Comparison of ENCODE assay signal across 22 cellular contexts in genomic region chr2:204335642-204336041, GRCh38.
A peak's percentile ranks its signal among the peaks of the same experiment; 100 is the strongest.
DNase-seq lines count a peak whose midpoint lies in the region; ATAC-seq, FAIRE-seq and TF ChIP-seq lines count a peak whose summit lies in the region.
"Had no signal": no experiment of that assay in that cellular context is flagged by ENCODE, and none has a peak within 500 bp of the region (broad histone marks: within the 10 kb centered on the region; RNA-seq: fewer than 3 reads in every experiment).

No MANE protein-coding gene starts in this region.

- DNase-seq in mammary epithelial cell, result peak; percentile 1
- DNase-seq in MCF 10A (ENCODE audit: unreplicated experiment), result no peak
- no peak for DNase-seq in H1 (ENCODE audit: low read depth in 1 of 2, low spot score in 2 of 2)
- DNase-seq in neuronal stem cell (ENCODE audit: low spot score), result no peak
- no peak for DNase-seq in AG08395 (ENCODE audit: low spot score)
- DNase-seq in aorta, result no peak
- no peak for DNase-seq in NCI-H2107 (lab: John Stamatoyannopoulos, UW)
- DNase-seq: DMS53, EL, GF-D8, MM.1S, NCI-H1048, NCI-H1436 treated with DMSO at 0.1 percent for 48 hours, NCI-H1930, NCI-H510A, Peyer's patch, T-helper 1 cell had no signal

- ATAC-seq in aorta (ENCODE audit: low FRiP score), result no peak
- ATAC-seq: K562 had no signal

- H3K27me3 ChIP-seq in mammary epithelial cell (ENCODE audit: insufficient read depth, low read length) (no peaks in the 10 kb centered on the region), H1 (replicated peaks in 1 of 4; ENCODE audit: control insufficient read depth in 3 of 4, extremely low read depth in 1 of 4, insufficient read depth in 3 of 4, low read length in 3 of 4) (no peaks in the 10 kb centered on the region), neuronal stem cell (ENCODE audit: control insufficient read depth in 3 of 3, insufficient read depth in 3 of 3, low read depth in 1 of 3, low read length in 3 of 3) (no peaks in the 10 kb centered on the region), aorta (ENCODE audit: control insufficient read depth in 1 of 2, insufficient read depth in 2 of 2, low read length in 1 of 2) (no peaks in the 10 kb centered on the region)
- H3K27me3 ChIP-seq: Peyer's patch had no signal

- no peak overlapping the region for H3K56ac ChIP-seq in H1 (replicated peaks; ENCODE audit: insufficient read length, low read depth, low read length)

- no peak overlapping the region for H4K5ac ChIP-seq in H1 (ENCODE audit: insufficient read length, low read depth, low read length)

- H4K8ac ChIP-seq in H1 (ENCODE audit: extremely low read depth, insufficient read depth, low read length) (no peak overlapping the region), neuronal stem cell (ENCODE audit: low read depth, low read length) (no peak overlapping the region)

- in situ Hi-C loops in mammary epithelial cell (cut with MboI; ENCODE audit: low sequenced_read_pairs in 2 of 2), result loop anchor here in 1 of 2 donors (25.0 kb wide), 1 partner anchor 352 kb away; no protein-coding TSS in a partner anchor

- no peak for FAIRE-seq in H1 (lab: Jason Lieb, UNC)
- FAIRE-seq: A204.1, D721Med, K562 had no signal

- no peak for TF ChIP-seq RAD21 in H1 (IDR thresholded peaks at IDR 0.05 in 1 of 2, conservative IDR thresholded peaks at IDR 0.05 in 1 of 2; ENCODE audit: low read depth in 2 of 2, low read length in 2 of 2)

- H3K79me2 ChIP-seq in mammary epithelial cell (ENCODE audit: insufficient read depth, low read length), result no peaks in the 10 kb centered on the region
- H3K79me2 ChIP-seq in H1 (ENCODE audit: control insufficient read depth in 1 of 2, insufficient read depth in 2 of 2, low read length in 2 of 2), result no peaks in the 10 kb centered on the region

- no peak overlapping the region for H2BK20ac ChIP-seq in H1 (ENCODE audit: low read length)

- no peak overlapping the region for H3K14ac ChIP-seq in H1 (ENCODE audit: insufficient read length)
- H3K14ac ChIP-seq in neuronal stem cell (ENCODE audit: low read length), result no peak overlapping the region

- H3K4me3 ChIP-seq in mammary epithelial cell (replicated peaks in 1 of 3; ENCODE audit: insufficient read depth in 1 of 3, low read depth in 2 of 3, low read length in 3 of 3) (no peak overlapping the region), H1 (ENCODE audit: extremely low read depth in 1 of 4, insufficient read depth in 2 of 4, low read depth in 3 of 4, low read length in 4 of 4) (no peak overlapping the region), neuronal stem cell (ENCODE audit: low read length in 2 of 2) (no peak overlapping the region), aorta (ENCODE audit: low read length in 2 of 2) (no peak overlapping the region)
- H3K4me3 ChIP-seq: K562, Peyer's patch had no signal

- intact Hi-C loops in mammary epithelial cell (cut with micrococcal nuclease) (no loop called here), MCF 10A (cut with micrococcal nuclease) (no loop called here), aorta (cut with DNase I) (no loop called here)

- H3K23ac ChIP-seq in H1 (ENCODE audit: insufficient read length) (no peak overlapping the region), neuronal stem cell (ENCODE audit: low read depth, low read length, poor library complexity) (no peak overlapping the region)

- H4K91ac ChIP-seq in H1 (replicated peaks; ENCODE audit: insufficient read length, low read length) (no peak overlapping the region), neuronal stem cell (ENCODE audit: low read depth, low read length, poor library complexity) (no peak overlapping the region)

- H2AK5ac ChIP-seq in H1 (ENCODE audit: low read depth, low read length) (no peak overlapping the region), neuronal stem cell (ENCODE audit: low read depth, low read length) (no peak overlapping the region)

- no peak overlapping the region for H3K4me3 Mint-ChIP-seq in MCF 10A (ENCODE audit: unreplicated experiment)
- H3K4me3 Mint-ChIP-seq: B cell, CD14-positive monocyte had no signal

- H2BK12ac ChIP-seq in H1 (ENCODE audit: low read depth, low read length) (no peak overlapping the region), neuronal stem cell (ENCODE audit: low read length) (no peak overlapping the region)

- H2BK120ac ChIP-seq in H1 (replicated peaks; ENCODE audit: low read depth, low read length) (no peak overlapping the region), neuronal stem cell (ENCODE audit: low read depth, low read length) (no peak overlapping the region)

- H3K9me3 Mint-ChIP-seq in MCF 10A (ENCODE audit: unreplicated experiment), result peaks cover 2% of the 10 kb centered on the region

- H3K27ac ChIP-seq in mammary epithelial cell (ENCODE audit: insufficient read depth, low read depth, low read length) (no peak overlapping the region), H1 (ENCODE audit: low read depth, low read length) (no peak overlapping the region), neuronal stem cell (replicated peaks; ENCODE audit: low read length) (no peak overlapping the region), aorta (ENCODE audit: low read depth in 1 of 2, low read length in 2 of 2) (no peak overlapping the region)
- H3K27ac ChIP-seq: Peyer's patch had no signal

- CTCF ChIA-PET in mammary epithelial cell (lab: Charles Lee; ENCODE audit: low non-redundant PET) (no interaction called here), MCF 10A (lab: Yijun Ruan, JAX) (interaction anchor here (0.5 to 0.6 kb wide), 3 partner anchors 335 to 1344 kb away, joined by 3 to 4 read pairs (median 3); no protein-coding TSS in a partner anchor), H1 (lab: Charles Lee; ENCODE audit: partially characterized antibody) (interaction anchor here (1.7 to 2.7 kb wide), 2 partner anchors 75 to 338 kb away, joined by 3 to 11 read pairs; no protein-coding TSS in a partner anchor)

- H3K9ac ChIP-seq in mammary epithelial cell (ENCODE audit: insufficient read depth, low read length) (no peak overlapping the region), H1 (replicated peaks in 1 of 4; ENCODE audit: extremely low read depth in 1 of 4, low read depth in 3 of 4, low read length in 3 of 4) (no peak overlapping the region), neuronal stem cell (ENCODE audit: low read depth, low read length, poor library complexity) (no peak overlapping the region)

- no peak for TF ChIP-seq POLR2A in H1 (IDR thresholded peaks at IDR 0.05; ENCODE audit: control extremely low read depth in 1 of 2, low read depth in 2 of 2, low read length in 2 of 2)

- H3K27me3 Mint-ChIP-seq in MCF 10A (ENCODE audit: insufficient read depth, unreplicated experiment), result no peaks in the 10 kb centered on the region

- H3K4ac ChIP-seq in H1 (replicated peaks; ENCODE audit: insufficient read length, low read depth, low read length) (no peak overlapping the region), neuronal stem cell (ENCODE audit: low read length) (no peak overlapping the region)

- no peak overlapping the region for H3K27ac Mint-ChIP-seq in MCF 10A (ENCODE audit: low read depth, unreplicated experiment)
- H3K27ac Mint-ChIP-seq: B cell, CD14-positive monocyte had no signal

- H3K79me1 ChIP-seq in H1 (ENCODE audit: low read depth, low read length), result no peaks in the 10 kb centered on the region
- no peaks in the 10 kb centered on the region for H3K79me1 ChIP-seq in neuronal stem cell (ENCODE audit: low read depth, low read length)

- peaks cover 18% of the 10 kb centered on the region for H3K4me1 Mint-ChIP-seq in MCF 10A (ENCODE audit: insufficient read depth, unreplicated experiment)
- H3K4me1 Mint-ChIP-seq: B cell, CD14-positive monocyte had no signal

- no peaks in the 10 kb centered on the region for H3K36me3 ChIP-seq in mammary epithelial cell (ENCODE audit: insufficient read depth, low read length)
- no peaks in the 10 kb centered on the region for H3K36me3 ChIP-seq in H1 (ENCODE audit: control insufficient read depth in 2 of 4, insufficient read depth in 4 of 4, low read length in 3 of 4)
- no peaks in the 10 kb centered on the region for H3K36me3 ChIP-seq in neuronal stem cell (replicated peaks in 1 of 2; ENCODE audit: control insufficient read depth in 2 of 2, insufficient read depth in 2 of 2, low read length in 2 of 2)
- no peaks in the 10 kb centered on the region for H3K36me3 ChIP-seq in aorta (ENCODE audit: control insufficient read depth in 1 of 2, insufficient read depth in 2 of 2, low read length in 1 of 2)
- H3K36me3 ChIP-seq: Peyer's patch had no signal

- no peaks in the 10 kb centered on the region for H3K4me1 ChIP-seq in mammary epithelial cell (ENCODE audit: insufficient read depth, low read length)
- H3K4me1 ChIP-seq in H1 (replicated peaks in 1 of 4; ENCODE audit: control insufficient read depth in 3 of 4, insufficient read depth in 4 of 4, low read length in 3 of 4), result peaks cover 0 to 4% (median 0%) of the 10 kb centered on the region in 4 experiments; a peak in 1 of 7 replicates
- H3K4me1 ChIP-seq in neuronal stem cell (ENCODE audit: control insufficient read depth in 2 of 2, insufficient read depth in 1 of 2, low read depth in 1 of 2, low read length in 2 of 2), result no peaks in the 10 kb centered on the region
- H3K4me1 ChIP-seq in aorta (ENCODE audit: control insufficient read depth in 1 of 2, insufficient read depth in 2 of 2, low read length in 2 of 2), result no peaks in the 10 kb centered on the region
- H3K4me1 ChIP-seq: Peyer's patch had no signal

- POLR2A ChIA-PET in MCF 10A (lab: Yijun Ruan, JAX), result no interaction called here
- POLR2A ChIA-PET in H1 (lab: Charles Lee; ENCODE audit: partially characterized antibody), result interaction anchor here (0.6 kb wide), 1 partner anchor 222 kb away, joined by 5 read pairs; no protein-coding TSS in a partner anchor

- no peaks in the 10 kb centered on the region; the same call in 1 of the 2 replicates for H3K23me2 ChIP-seq in H1 (ENCODE audit: low read depth, low read length)

- H3K9me3 ChIP-seq in mammary epithelial cell (replicated peaks; ENCODE audit: insufficient read depth, low read length) (no peaks in the 10 kb centered on the region), H1 (ENCODE audit: insufficient read depth in 2 of 2, low read depth in 1 of 2, low read length in 1 of 2) (no peaks in the 10 kb centered on the region), neuronal stem cell (replicated peaks in 1 of 2; ENCODE audit: control insufficient read depth in 2 of 2, insufficient read depth in 1 of 2, low read depth in 1 of 2, low read length in 2 of 2) (no peaks in the 10 kb centered on the region), aorta (ENCODE audit: control insufficient read depth, low read length) (no peaks in the 10 kb centered on the region)
- H3K9me3 ChIP-seq: Peyer's patch had no signal

- TF ChIP-seq CTCF in mammary epithelial cell (conservative IDR thresholded peaks at IDR 0.05 in 1 of 2, IDR thresholded peaks at IDR 0.05 in 1 of 2; ENCODE audit: extremely low read depth in 1 of 2, insufficient read depth in 1 of 2, low read depth in 1 of 2, low read length in 2 of 2), result no peak
- no peak for TF ChIP-seq CTCF in MCF 10A (IDR thresholded peaks at IDR 0.05; ENCODE audit: unreplicated experiment)
- TF ChIP-seq CTCF in H1 (IDR thresholded peaks at IDR 0.05; ENCODE audit: control extremely low read depth in 1 of 3, insufficient read depth in 1 of 3, low read depth in 1 of 3, low read length in 3 of 3), result no peak

- no peak overlapping the region for H2BK15ac ChIP-seq in H1 (ENCODE audit: low read length)
- H2BK15ac ChIP-seq in neuronal stem cell (ENCODE audit: low read length), result no peak overlapping the region

- H3K4me2 ChIP-seq in mammary epithelial cell (ENCODE audit: insufficient read depth, low read depth, low read length) (no peak overlapping the region), H1 (ENCODE audit: insufficient read depth in 1 of 2, low read depth in 2 of 2, low read length in 2 of 2) (no peak overlapping the region), neuronal stem cell (ENCODE audit: insufficient read depth, low read length, poor library complexity, severe bottlenecking) (no peak overlapping the region)

- H2AFZ ChIP-seq in mammary epithelial cell (ENCODE audit: low read depth, low read length) (no peak overlapping the region), H1 (ENCODE audit: low read length) (peak overlapping the region; percentile 86), neuronal stem cell (ENCODE audit: low read length) (peak overlapping the region; percentile 44)

- no peak for TF ChIP-seq EP300 in H1 (IDR thresholded peaks at IDR 0.05; ENCODE audit: borderline replicate concordance in 1 of 2, low read depth in 2 of 2, low read length in 2 of 2)

- H4K20me1 ChIP-seq in mammary epithelial cell (ENCODE audit: insufficient read depth, low read length) (no peaks in the 10 kb centered on the region), H1 (replicated peaks in 1 of 2; ENCODE audit: control insufficient read depth in 1 of 2, insufficient read depth in 2 of 2, low read length in 2 of 2) (no peaks in the 10 kb centered on the region)

- dilution Hi-C loops in mammary epithelial cell (cut with HindIII; ENCODE audit: low sequenced_read_pairs), result no loop called here

- H3K36me3 Mint-ChIP-seq in MCF 10A (ENCODE audit: insufficient read depth, unreplicated experiment), result no peaks in the 10 kb centered on the region
- H3K36me3 Mint-ChIP-seq: CD14-positive monocyte had no signal

- no TSS peak for BruUV-seq in mammary epithelial cell (replicated peaks; lab: Mats Ljungman, UMichigan)
- no TSS peak for BruUV-seq in MCF 10A (replicated peaks; lab: Mats Ljungman, UMichigan)

- H2BK5ac ChIP-seq in H1 (ENCODE audit: low read depth, low read length) (no peak overlapping the region), neuronal stem cell (ENCODE audit: low read length) (no peak overlapping the region)

- no peak overlapping the region for H3K18ac ChIP-seq in H1 (ENCODE audit: extremely low read depth, low read length)
- H3K18ac ChIP-seq in neuronal stem cell (ENCODE audit: low read length), result no peak overlapping the region
